ENCODE assay signal across 15 cellular contexts in genomic region chr1:170495006-170495405, GRCh38.
"Had no signal": no experiment of that assay in that cellular context is flagged by ENCODE, and none has a peak within 500 bp of the region (broad histone marks: within the 10 kb centered on the region; RNA-seq: fewer than 3 reads in every experiment).

No MANE protein-coding gene starts in this region.

- H3K36me3 Mint-ChIP-seq: neural progenitor cell, WTC11 had no signal

- H3K4me1 ChIP-seq: colonic mucosa, neural progenitor cell had no signal

- H3K27ac Mint-ChIP-seq: activated CD8-positive, alpha-beta T cell treated with anti-CD3 and anti-CD28 coated beads, Interleukin-2, amount 10 ng/mL, durations not matched to agents 7 days and 5 days; neural progenitor cell; WTC11 had no signal

- H3K9me3 ChIP-seq: colonic mucosa, pancreas had no signal

- ATAC-seq: activated CD8-positive, alpha-beta T cell treated with anti-CD3 and anti-CD28 coated beads, Interleukin-2, amount 10 ng/mL, durations not matched to agents 7 days and 5 days; stimulated activated naive CD8-positive, alpha-beta T cell treated with anti-CD3 and anti-CD28 coated beads, Interleukin-15, amount 100 ng/mL, for 72 hours had no signal

- H3K9me3 Mint-ChIP-seq: neural progenitor cell; stimulated activated naive CD8-positive, alpha-beta T cell treated with anti-CD3 and anti-CD28 coated beads, Interleukin-15, amount 100 ng/mL, for 72 hours; WTC11 had no signal

- H3K27ac ChIP-seq: cardiac muscle cell, colonic mucosa, neural progenitor cell had no signal

- H3K27me3 ChIP-seq: cardiac muscle cell, colonic mucosa, neural progenitor cell, pancreas had no signal

- H3K36me3 ChIP-seq: cardiac muscle cell, colonic mucosa, neural progenitor cell, pancreas had no signal

- H3K9ac ChIP-seq: neural progenitor cell had no signal

- H3K4me3 ChIP-seq: cardiac muscle cell, colonic mucosa, neural progenitor cell, pancreas had no signal

- H3K4me3 Mint-ChIP-seq: activated CD8-positive, alpha-beta T cell treated with anti-CD3 and anti-CD28 coated beads, Interleukin-2, amount 10 ng/mL, durations not matched to agents 7 days and 5 days; neural progenitor cell; stimulated activated naive CD8-positive, alpha-beta T cell treated with anti-CD3 and anti-CD28 coated beads, Interleukin-15, amount 100 ng/mL, for 72 hours; WTC11 had no signal

- DNase-seq: activated CD4-positive, alpha-beta T cell treated with anti-CD3 and anti-CD28 coated beads for 48 hours; activated CD8-positive, alpha-beta memory T cell treated with anti-CD3 and anti-CD28 coated beads, Interleukin-2, amount 50 U/mL, for 48 hours; activated CD8-positive, alpha-beta T cell treated with anti-CD3 and anti-CD28 coated beads, Interleukin-2, amount 10 ng/mL, durations not matched to agents 7 days and 5 days; activated naive CD4-positive, alpha-beta T cell; aorta; effector CD4-positive, alpha-beta T cell; kidney; left ventricle myocardium superior; stimulated activated CD4-positive, alpha-beta T cell treated with anti-CD3 and anti-CD28 coated beads, Interleukin-4, amount 100 ng/mL, for 4 hours; stimulated activated naive CD8-positive, alpha-beta T cell treated with anti-CD3 and anti-CD28 coated beads, Interleukin-15, amount 100 ng/mL, for 72 hours had no signal
